8 cellular contexts compared by ENCODE assay signal in the genomic region with DNA sequence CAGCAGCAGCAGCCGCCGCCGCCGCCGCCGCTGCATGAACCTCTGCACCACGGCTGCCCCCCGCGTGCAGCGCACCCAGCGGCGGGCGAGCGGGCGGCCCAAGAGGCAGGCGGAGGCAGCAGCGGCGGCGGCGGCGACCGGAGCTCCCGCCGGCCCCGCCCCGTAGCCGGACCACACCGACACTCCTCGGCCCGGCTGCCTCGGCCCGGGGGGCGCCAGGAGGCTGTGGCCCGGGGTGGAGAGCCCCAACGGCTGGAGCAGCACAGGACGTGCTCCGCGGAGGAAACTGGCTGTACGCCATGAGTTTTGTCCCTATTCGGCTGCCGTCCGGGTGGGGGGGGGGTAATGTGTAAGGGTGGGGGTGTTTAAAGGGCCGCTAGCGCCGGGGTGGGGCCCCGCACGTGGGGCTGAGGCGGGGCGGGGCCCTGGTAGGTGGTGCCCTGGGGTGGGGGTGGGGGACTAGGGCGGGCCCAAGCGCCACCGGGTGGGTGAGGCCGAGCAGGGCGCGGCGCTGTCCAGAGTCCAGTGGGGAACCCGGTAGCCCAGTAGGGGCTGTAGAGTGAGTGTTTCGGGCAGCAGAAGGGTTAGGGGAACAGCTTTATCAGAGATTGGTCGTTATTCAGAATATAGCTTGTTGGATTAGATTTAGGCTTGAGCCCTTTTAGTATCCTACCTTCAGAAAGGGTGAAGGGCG. TPM values are rescaled to one million over a fixed set of nuclear protein-coding genes. Genes with fewer than 3 reads are reported as not detected.
A peak's percentile ranks its signal among the peaks of the same experiment; 100 is the strongest.
DNase-seq lines count a peak whose midpoint lies in the region; TF ChIP-seq lines count a peak whose summit lies in the region.

A gene with protein sequence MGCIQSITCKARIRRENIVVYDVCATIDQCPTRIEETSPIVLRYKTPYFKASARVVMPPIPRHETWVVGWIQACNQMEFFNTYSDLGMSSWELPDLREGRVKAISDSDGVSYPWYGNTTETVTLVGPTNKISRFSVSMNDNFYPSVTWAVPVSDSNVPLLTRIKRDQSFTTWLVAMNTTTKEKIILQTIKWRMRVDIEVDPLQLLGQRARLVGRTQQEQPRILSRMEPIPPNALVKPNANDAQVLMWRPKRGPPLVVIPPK (minus strand): TSS at position 301 of the 694 bp plus-strand sequence. CDS start 753 bp downstream, outside the sequence.

- H3K27ac ChIP-seq in tibial nerve = peak within 1 kb of the TSS in 3 of 4 donors; percentile 58 to 79 (median 72)

- peak within 1 kb of the TSS; percentile 73 for H3K4me3 Mint-ChIP-seq in Caco-2 (ENCODE audit: unreplicated experiment)
- H3K4me3 Mint-ChIP-seq in activated naive CD4-positive, alpha-beta T cell treated with anti-CD3 and anti-CD28 coated beads for 36 hours = peak within 1 kb of the TSS; percentile 71

- no peaks in the 10 kb centered on the region for H3K27me3 ChIP-seq in Caco-2 (replicated peaks; ENCODE audit: control insufficient read depth, insufficient read depth, low read length)
- H3K27me3 ChIP-seq in tibial nerve = no peaks in the 10 kb centered on the region

- no TSS peak for BruUV-seq in Caco-2 (replicated peaks; lab: Mats Ljungman, UMichigan)

- intact Hi-C loops in Caco-2 (cut with micrococcal nuclease; ENCODE audit: unreplicated experiment) = loop anchor here (5.0 kb wide), 1 partner anchor 245 kb away; no protein-coding TSS in a partner anchor
- intact Hi-C loops in activated naive CD4-positive, alpha-beta T cell treated with anti-CD3 and anti-CD28 coated beads for 36 hours (cut with micrococcal nuclease) = loop anchor here (2.0 to 10.0 kb wide), 7 partner anchors 240 to 792 kb away; a partner anchor contains a TSS

- H3K27ac Mint-ChIP-seq in Caco-2 (ENCODE audit: unreplicated experiment) = no peak within 1 kb of the TSS
- no peak within 1 kb of the TSS for H3K27ac Mint-ChIP-seq in activated naive CD4-positive, alpha-beta T cell treated with anti-CD3 and anti-CD28 coated beads for 36 hours

- no peak for TF ChIP-seq EP300 in tibial nerve (IDR thresholded peaks at IDR 0.05)

- WGBS in tibial nerve, 2 donors = 1 to 3% methylated on average over 11 to 18 of the region's 60 CpGs

- TF ChIP-seq CTCF in Caco-2 (IDR thresholded peaks at IDR 0.05; ENCODE audit: insufficient read depth in 1 of 2, low read depth in 1 of 2, low read length in 1 of 2, severe bottlenecking in 1 of 2, unreplicated experiment in 1 of 2) (no peak), GM20000 (IDR thresholded peaks at IDR 0.05; ENCODE audit: extremely low read depth, missing control alignments) (peak; percentile 21), tibial nerve (IDR thresholded peaks at IDR 0.05) (peak in 2 of 5 experiments; percentile 22 to 23)

- H3K4me1 Mint-ChIP-seq in Caco-2 (ENCODE audit: low read depth, unreplicated experiment) = no peaks in the 10 kb centered on the region
- H3K4me1 Mint-ChIP-seq in activated naive CD4-positive, alpha-beta T cell treated with anti-CD3 and anti-CD28 coated beads for 36 hours (ENCODE audit: low read depth) = peaks cover 30% of the 10 kb centered on the region

- H3K9me3 ChIP-seq in Caco-2 (no peaks in the 10 kb centered on the region), tibial nerve (no peaks in the 10 kb centered on the region)

- POLR2A ChIA-PET in Caco-2 (lab: Charles Lee) = no interaction called here

- TF ChIP-seq POLR2A in tibial nerve (IDR thresholded peaks at IDR 0.05) = no peak

- H3K36me3 Mint-ChIP-seq in Caco-2 (ENCODE audit: insufficient read depth, unreplicated experiment) = no peaks in the 10 kb centered on the region
- H3K36me3 Mint-ChIP-seq in activated naive CD4-positive, alpha-beta T cell treated with anti-CD3 and anti-CD28 coated beads for 36 hours (ENCODE audit: low read depth) = no peaks in the 10 kb centered on the region

- peaks cover 31% of the 10 kb centered on the region for H3K27me3 Mint-ChIP-seq in Caco-2 (ENCODE audit: insufficient read depth, unreplicated experiment)
- H3K27me3 Mint-ChIP-seq in activated naive CD4-positive, alpha-beta T cell treated with anti-CD3 and anti-CD28 coated beads for 36 hours (ENCODE audit: low read depth) = peaks cover 55% of the 10 kb centered on the region

- H3K4me3 ChIP-seq in Caco-2 (ENCODE audit: low read depth, low read length) = peak within 1 kb of the TSS; percentile 53
- H3K4me3 ChIP-seq in tibial nerve = peak within 1 kb of the TSS; percentile 49 to 79 (median 60)

- DNase-seq in Caco-2 (peak; percentile 66), GM20000 (ENCODE audit: low spot score) (peak; percentile 93), HT1080 (ENCODE audit: low read depth) (peak; percentile 63), SHP77 (lab: John Stamatoyannopoulos, UW) (peak; percentile 75 to 89), germinal center (ENCODE audit: low spot score) (peak; percentile 78), nucleus accumbens (lab: John Stamatoyannopoulos, UW) (peak in 51 of 56 donors; percentile 10 to 79 (median 60)), tibial nerve (ENCODE audit: low spot score in 2 of 2) (peak; percentile 54 to 81)
- DNase-seq in activated naive CD4-positive, alpha-beta T cell treated with anti-CD3 and anti-CD28 coated beads for 36 hours = peak; percentile 65

- H3K9me3 Mint-ChIP-seq in Caco-2 (ENCODE audit: unreplicated experiment) = no peaks in the 10 kb centered on the region
- H3K9me3 Mint-ChIP-seq in activated naive CD4-positive, alpha-beta T cell treated with anti-CD3 and anti-CD28 coated beads for 36 hours = no peaks in the 10 kb centered on the region

- CTCF ChIA-PET in Caco-2 (lab: Charles Lee) = interaction anchor here (0.6 to 0.7 kb wide), 2 partner anchors 148 to 459 kb away, joined by 4 to 13 read pairs; no protein-coding TSS in a partner anchor
- CTCF ChIA-PET in activated naive CD4-positive, alpha-beta T cell treated with anti-CD3 and anti-CD28 coated beads for 36 hours (lab: Charles Lee) = interaction anchor here (1.0 kb wide), 1 partner anchor 238 kb away, joined by 3 read pairs; no protein-coding TSS in a partner anchor

- no peaks in the 10 kb centered on the region; the same call in 1 of the 2 replicates for H3K4me1 ChIP-seq in Caco-2
- peaks cover 0 to 39% (median 6%) of the 10 kb centered on the region in 4 donors for H3K4me1 ChIP-seq in tibial nerve

- H3K36me3 ChIP-seq in Caco-2 (ENCODE audit: control insufficient read depth, insufficient read depth, low read length) (no peaks in the 10 kb centered on the region), tibial nerve (no peaks in the 10 kb centered on the region)

RNA-seq across cellular contexts. Expression of the gene that starts here (rescaled TPM):
- total RNA-seq in Caco-2 (2022) (0.21 TPM in 1 of 2 replicates, not detected in the other), tibial nerve (1 to 10 TPM; 2.0 to 6.3 (median 3.5) TPM)
- total RNA-seq in HT1080 (2014; rRNA removed; shearing (Covaris generic)) = 3.6 and 3.8 TPM in 2 replicates
- 3.6 and 4.0 TPM in 2 replicates for polyA plus RNA-seq in HT1080 (2015; cell fraction: cytosol; rRNA removed)
- polyA plus RNA-seq in HT1080 (2015; cell fraction: nucleus; rRNA removed) = 1.3 and 1.8 TPM in 2 replicates
- total RNA-seq in activated naive CD4-positive, alpha-beta T cell treated with anti-CD3 and anti-CD28 coated beads for 36 hours = under 1 TPM in 1 of 2 experiments, not detected in 1; 0.24 TPM

Comparison
In these comparisons a context has a peak if more than half of its experiments do, and no peak if none do; other contexts are left out.
1. Peak in every context shown above with its lines: DNase-seq, H3K4me3 ChIP-seq and H3K27ac ChIP-seq.
2. Peak in DNase-seq and H3K4me3 ChIP-seq in Caco-2; RNA of the gene not detected or under 1 TPM.
3. Peak in DNase-seq in activated naive CD4-positive, alpha-beta T cell treated with anti-CD3 and anti-CD28 coated beads for 36 hours; RNA of the gene not detected or under 1 TPM.